ENCODE assay signal across 1 cellular context in the genomic region with DNA sequence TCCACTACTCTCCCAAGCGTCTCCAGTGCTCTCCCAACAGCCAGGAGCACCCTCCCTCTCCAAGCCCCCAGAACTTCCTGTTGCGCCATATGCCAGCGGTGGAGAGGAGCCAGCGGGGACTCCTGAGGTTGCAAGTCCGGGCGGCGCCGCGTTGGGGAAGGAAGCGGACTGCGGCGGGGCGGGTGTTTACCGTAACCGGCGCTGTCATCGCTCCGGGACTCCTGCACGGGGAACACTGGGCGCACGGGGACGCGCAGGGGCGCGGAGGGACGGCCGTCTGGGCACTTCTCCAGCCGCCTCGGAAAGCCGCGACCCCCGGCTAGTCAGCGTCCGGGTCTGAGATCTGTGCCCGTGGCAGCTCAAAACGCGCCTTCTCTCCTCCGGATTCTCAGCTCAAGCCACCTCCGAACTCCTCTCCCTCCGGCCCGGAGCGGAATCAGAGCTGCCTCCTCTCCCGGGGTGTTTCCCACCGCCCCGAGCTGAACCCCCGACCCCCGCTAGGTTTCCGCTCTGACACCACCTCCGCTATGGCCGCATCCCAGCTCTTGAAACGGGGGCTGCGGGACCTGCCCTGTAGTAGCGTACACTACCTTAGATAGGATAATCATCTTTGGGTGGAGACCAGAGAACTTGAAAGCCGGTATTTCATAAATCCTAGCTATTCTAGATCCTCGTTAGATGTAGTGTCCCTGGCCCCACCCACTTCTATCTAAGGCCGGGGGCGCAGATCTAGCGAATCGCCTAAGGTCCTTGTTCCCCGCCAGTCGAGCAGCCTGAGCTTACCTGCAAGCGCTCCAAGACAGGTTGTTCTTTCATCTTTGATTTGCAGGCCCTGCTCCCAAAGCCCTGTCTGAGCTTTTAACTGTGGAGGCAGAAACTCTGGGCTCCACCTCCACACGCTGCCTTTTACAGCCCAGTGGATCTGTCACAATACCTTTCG.
A peak's percentile ranks its signal among the peaks of the same experiment; 100 is the strongest.
TF ChIP-seq lines count a peak whose summit lies in the region.

A gene with protein sequence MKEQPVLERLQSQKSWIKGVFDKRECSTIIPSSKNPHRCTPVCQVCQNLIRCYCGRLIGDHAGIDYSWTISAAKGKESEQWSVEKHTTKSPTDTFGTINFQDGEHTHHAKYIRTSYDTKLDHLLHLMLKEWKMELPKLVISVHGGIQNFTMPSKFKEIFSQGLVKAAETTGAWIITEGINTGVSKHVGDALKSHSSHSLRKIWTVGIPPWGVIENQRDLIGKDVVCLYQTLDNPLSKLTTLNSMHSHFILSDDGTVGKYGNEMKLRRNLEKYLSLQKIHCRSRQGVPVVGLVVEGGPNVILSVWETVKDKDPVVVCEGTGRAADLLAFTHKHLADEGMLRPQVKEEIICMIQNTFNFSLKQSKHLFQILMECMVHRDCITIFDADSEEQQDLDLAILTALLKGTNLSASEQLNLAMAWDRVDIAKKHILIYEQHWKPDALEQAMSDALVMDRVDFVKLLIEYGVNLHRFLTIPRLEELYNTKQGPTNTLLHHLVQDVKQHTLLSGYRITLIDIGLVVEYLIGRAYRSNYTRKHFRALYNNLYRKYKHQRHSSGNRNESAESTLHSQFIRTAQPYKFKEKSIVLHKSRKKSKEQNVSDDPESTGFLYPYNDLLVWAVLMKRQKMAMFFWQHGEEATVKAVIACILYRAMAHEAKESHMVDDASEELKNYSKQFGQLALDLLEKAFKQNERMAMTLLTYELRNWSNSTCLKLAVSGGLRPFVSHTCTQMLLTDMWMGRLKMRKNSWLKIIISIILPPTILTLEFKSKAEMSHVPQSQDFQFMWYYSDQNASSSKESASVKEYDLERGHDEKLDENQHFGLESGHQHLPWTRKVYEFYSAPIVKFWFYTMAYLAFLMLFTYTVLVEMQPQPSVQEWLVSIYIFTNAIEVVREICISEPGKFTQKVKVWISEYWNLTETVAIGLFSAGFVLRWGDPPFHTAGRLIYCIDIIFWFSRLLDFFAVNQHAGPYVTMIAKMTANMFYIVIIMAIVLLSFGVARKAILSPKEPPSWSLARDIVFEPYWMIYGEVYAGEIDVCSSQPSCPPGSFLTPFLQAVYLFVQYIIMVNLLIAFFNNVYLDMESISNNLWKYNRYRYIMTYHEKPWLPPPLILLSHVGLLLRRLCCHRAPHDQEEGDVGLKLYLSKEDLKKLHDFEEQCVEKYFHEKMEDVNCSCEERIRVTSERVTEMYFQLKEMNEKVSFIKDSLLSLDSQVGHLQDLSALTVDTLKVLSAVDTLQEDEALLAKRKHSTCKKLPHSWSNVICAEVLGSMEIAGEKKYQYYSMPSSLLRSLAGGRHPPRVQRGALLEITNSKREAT (N-terminal part only) (minus strand): TSS at position 881 of the 940 bp plus-strand sequence. CDS start 65 bp downstream, at position 816.

TF ChIP-seq in HepG2, 621 proteins besides CTCF, POLR2A, EP300 and RAD21 (continued from another document and continues in another):
- TF ChIP-seq, protein P1, sequence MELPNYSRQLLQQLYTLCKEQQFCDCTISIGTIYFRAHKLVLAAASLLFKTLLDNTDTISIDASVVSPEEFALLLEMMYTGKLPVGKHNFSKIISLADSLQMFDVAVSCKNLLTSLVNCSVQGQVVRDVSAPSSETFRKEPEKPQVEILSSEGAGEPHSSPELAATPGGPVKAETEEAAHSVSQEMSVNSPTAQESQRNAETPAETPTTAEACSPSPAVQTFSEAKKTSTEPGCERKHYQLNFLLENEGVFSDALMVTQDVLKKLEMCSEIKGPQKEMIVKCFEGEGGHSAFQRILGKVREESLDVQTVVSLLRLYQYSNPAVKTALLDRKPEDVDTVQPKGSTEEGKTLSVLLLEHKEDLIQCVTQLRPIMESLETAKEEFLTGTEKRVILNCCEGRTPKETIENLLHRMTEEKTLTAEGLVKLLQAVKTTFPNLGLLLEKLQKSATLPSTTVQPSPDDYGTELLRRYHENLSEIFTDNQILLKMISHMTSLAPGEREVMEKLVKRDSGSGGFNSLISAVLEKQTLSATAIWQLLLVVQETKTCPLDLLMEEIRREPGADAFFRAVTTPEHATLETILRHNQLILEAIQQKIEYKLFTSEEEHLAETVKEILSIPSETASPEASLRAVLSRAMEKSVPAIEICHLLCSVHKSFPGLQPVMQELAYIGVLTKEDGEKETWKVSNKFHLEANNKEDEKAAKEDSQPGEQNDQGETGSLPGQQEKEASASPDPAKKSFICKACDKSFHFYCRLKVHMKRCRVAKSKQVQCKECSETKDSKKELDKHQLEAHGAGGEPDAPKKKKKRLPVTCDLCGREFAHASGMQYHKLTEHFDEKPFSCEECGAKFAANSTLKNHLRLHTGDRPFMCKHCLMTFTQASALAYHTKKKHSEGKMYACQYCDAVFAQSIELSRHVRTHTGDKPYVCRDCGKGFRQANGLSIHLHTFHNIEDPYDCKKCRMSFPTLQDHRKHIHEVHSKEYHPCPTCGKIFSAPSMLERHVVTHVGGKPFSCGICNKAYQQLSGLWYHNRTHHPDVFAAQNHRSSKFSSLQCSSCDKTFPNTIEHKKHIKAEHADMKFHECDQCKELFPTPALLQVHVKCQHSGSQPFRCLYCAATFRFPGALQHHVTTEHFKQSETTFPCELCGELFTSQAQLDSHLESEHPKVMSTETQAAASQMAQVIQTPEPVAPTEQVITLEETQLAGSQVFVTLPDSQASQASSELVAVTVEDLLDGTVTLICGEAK (IDR thresholded peaks at IDR 0.05) = no peak
- TF ChIP-seq, protein P1 (CRISPR knock-in tag; IDR thresholded peaks at IDR 0.05) = peak; percentile 21; the same call in 1 of the 2 replicates
- TF ChIP-seq ZNF670 (CRISPR knock-in tag; IDR thresholded peaks at IDR 0.05; ENCODE audit: borderline replicate concordance) = peak; percentile 61; the same call in 1 of the 2 replicates
- no peak for TF ChIP-seq ZNF460 (CRISPR knock-in tag; IDR thresholded peaks at IDR 0.05; ENCODE audit: borderline replicate concordance)
- TF ChIP-seq ZNF317 (CRISPR knock-in tag; IDR thresholded peaks at IDR 0.05) = no peak
- TF ChIP-seq PAF1 (CRISPR knock-in tag; IDR thresholded peaks at IDR 0.05) = no peak
- no peak for TF ChIP-seq BHLHE40 (IDR thresholded peaks at IDR 0.05; ENCODE audit: low read length)
- TF ChIP-seq NR2F1 (CRISPR knock-in tag; IDR thresholded peaks at IDR 0.05) = no peak
- TF ChIP-seq, protein P2, sequence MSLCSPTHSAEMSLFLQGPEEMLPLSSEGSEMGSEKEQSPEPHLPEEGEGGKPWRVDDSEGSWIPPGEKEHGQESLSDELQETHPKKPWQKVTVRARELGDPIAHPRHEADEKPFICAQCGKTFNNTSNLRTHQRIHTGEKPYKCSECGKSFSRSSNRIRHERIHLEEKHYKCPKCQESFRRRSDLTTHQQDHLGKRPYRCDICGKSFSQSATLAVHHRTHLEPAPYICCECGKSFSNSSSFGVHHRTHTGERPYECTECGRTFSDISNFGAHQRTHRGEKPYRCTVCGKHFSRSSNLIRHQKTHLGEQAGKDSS (CRISPR knock-in tag; IDR thresholded peaks at IDR 0.05; ENCODE audit: borderline replicate concordance, low read depth) = peak; percentile 98
- TF ChIP-seq HOXA9 (CRISPR knock-in tag; IDR thresholded peaks at IDR 0.05; ENCODE audit: borderline replicate concordance) = no peak
- 0 out of 2 replicates have a peak, but pooled peaks have one; percentile 36 for TF ChIP-seq ZNF343 (CRISPR knock-in tag; IDR thresholded peaks at IDR 0.05)
- no peak for TF ChIP-seq KAT7 (CRISPR knock-in tag; IDR thresholded peaks at IDR 0.05; ENCODE audit: borderline replicate concordance)
- no peak; the same call in 1 of the 2 replicates for TF ChIP-seq FOSL1 (CRISPR knock-in tag; IDR thresholded peaks at IDR 0.05; ENCODE audit: borderline replicate concordance)
- no peak for TF ChIP-seq SRSF9 (IDR thresholded peaks at IDR 0.05; ENCODE audit: borderline replicate concordance, insufficient read depth, low read depth, low read length, poor library complexity, severe bottlenecking)
- no peak for TF ChIP-seq ZNF550 (CRISPR knock-in tag; IDR thresholded peaks at IDR 0.05; ENCODE audit: borderline replicate concordance)
- no peak; the same call in 1 of the 2 replicates for TF ChIP-seq FOSL2 (CRISPR knock-in tag; IDR thresholded peaks at IDR 0.05)
- TF ChIP-seq MEIS2 (CRISPR knock-in tag; IDR thresholded peaks at IDR 0.05) = 0 out of 2 replicates have a peak, but pooled peaks have one; percentile 34
- TF ChIP-seq ZNF703 (CRISPR knock-in tag; IDR thresholded peaks at IDR 0.05; ENCODE audit: borderline replicate concordance) = no peak
- no peak for TF ChIP-seq SMAD9 (CRISPR knock-in tag; IDR thresholded peaks at IDR 0.05)
- TF ChIP-seq, protein P3, sequence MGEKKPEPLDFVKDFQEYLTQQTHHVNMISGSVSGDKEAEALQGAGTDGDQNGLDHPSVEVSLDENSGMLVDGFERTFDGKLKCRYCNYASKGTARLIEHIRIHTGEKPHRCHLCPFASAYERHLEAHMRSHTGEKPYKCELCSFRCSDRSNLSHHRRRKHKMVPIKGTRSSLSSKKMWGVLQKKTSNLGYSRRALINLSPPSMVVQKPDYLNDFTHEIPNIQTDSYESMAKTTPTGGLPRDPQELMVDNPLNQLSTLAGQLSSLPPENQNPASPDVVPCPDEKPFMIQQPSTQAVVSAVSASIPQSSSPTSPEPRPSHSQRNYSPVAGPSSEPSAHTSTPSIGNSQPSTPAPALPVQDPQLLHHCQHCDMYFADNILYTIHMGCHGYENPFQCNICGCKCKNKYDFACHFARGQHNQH (CRISPR knock-in tag; IDR thresholded peaks at IDR 0.05) = no peak
- TF ChIP-seq ZNF17 (CRISPR knock-in tag; IDR thresholded peaks at IDR 0.05) = no peak
- TF ChIP-seq, protein P4, sequence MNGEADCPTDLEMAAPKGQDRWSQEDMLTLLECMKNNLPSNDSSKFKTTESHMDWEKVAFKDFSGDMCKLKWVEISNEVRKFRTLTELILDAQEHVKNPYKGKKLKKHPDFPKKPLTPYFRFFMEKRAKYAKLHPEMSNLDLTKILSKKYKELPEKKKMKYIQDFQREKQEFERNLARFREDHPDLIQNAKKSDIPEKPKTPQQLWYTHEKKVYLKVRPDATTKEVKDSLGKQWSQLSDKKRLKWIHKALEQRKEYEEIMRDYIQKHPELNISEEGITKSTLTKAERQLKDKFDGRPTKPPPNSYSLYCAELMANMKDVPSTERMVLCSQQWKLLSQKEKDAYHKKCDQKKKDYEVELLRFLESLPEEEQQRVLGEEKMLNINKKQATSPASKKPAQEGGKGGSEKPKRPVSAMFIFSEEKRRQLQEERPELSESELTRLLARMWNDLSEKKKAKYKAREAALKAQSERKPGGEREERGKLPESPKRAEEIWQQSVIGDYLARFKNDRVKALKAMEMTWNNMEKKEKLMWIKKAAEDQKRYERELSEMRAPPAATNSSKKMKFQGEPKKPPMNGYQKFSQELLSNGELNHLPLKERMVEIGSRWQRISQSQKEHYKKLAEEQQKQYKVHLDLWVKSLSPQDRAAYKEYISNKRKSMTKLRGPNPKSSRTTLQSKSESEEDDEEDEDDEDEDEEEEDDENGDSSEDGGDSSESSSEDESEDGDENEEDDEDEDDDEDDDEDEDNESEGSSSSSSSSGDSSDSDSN (CRISPR knock-in tag; IDR thresholded peaks at IDR 0.05) = peak; percentile 91
- TF ChIP-seq HDAC2 (CRISPR knock-in tag; IDR thresholded peaks at IDR 0.05) = peak; percentile 48; the same call in 1 of the 2 replicates
- TF ChIP-seq ZNF678 (CRISPR knock-in tag; IDR thresholded peaks at IDR 0.05) = no peak
- TF ChIP-seq ZC3H4 (CRISPR knock-in tag; IDR thresholded peaks at IDR 0.05; ENCODE audit: borderline replicate concordance) = no peak
- no peak for TF ChIP-seq EED (CRISPR knock-in tag; IDR thresholded peaks at IDR 0.05)
- TF ChIP-seq GABPB1 (CRISPR knock-in tag; IDR thresholded peaks at IDR 0.05) = peak; percentile 91
- TF ChIP-seq RFXAP (CRISPR knock-in tag; IDR thresholded peaks at IDR 0.05; ENCODE audit: borderline replicate concordance) = no peak
- TF ChIP-seq EEA1 (CRISPR knock-in tag; IDR thresholded peaks at IDR 0.05; ENCODE audit: borderline replicate concordance) = peak; percentile 56; the same call in 1 of the 2 replicates
- TF ChIP-seq CCAR2 (optimal IDR thresholded peaks at IDR 0.05; ENCODE audit: low read depth, low read length) = no peak
- TF ChIP-seq, protein P5, sequence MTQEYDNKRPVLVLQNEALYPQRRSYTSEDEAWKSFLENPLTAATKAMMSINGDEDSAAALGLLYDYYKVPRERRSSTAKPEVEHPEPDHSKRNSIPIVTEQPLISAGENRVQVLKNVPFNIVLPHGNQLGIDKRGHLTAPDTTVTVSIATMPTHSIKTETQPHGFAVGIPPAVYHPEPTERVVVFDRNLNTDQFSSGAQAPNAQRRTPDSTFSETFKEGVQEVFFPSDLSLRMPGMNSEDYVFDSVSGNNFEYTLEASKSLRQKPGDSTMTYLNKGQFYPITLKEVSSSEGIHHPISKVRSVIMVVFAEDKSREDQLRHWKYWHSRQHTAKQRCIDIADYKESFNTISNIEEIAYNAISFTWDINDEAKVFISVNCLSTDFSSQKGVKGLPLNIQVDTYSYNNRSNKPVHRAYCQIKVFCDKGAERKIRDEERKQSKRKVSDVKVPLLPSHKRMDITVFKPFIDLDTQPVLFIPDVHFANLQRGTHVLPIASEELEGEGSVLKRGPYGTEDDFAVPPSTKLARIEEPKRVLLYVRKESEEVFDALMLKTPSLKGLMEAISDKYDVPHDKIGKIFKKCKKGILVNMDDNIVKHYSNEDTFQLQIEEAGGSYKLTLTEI (CRISPR knock-in tag; conservative IDR thresholded peaks at IDR 0.05) = no peak
- no peak for TF ChIP-seq PHB2 (IDR thresholded peaks at IDR 0.05; ENCODE audit: partially characterized antibody)
- TF ChIP-seq ZFP62 (CRISPR knock-in tag; IDR thresholded peaks at IDR 0.05) = no peak
- no peak for TF ChIP-seq ZSCAN12 (CRISPR knock-in tag; IDR thresholded peaks at IDR 0.05)
- no peak for TF ChIP-seq NCOA1 (CRISPR knock-in tag; IDR thresholded peaks at IDR 0.05)
- no peak for TF ChIP-seq ZNF431 (CRISPR knock-in tag; IDR thresholded peaks at IDR 0.05; ENCODE audit: borderline replicate concordance, low read depth)
- no peak for TF ChIP-seq ZNF720 (CRISPR knock-in tag; IDR thresholded peaks at IDR 0.05)
